In the genomic region with DNA sequence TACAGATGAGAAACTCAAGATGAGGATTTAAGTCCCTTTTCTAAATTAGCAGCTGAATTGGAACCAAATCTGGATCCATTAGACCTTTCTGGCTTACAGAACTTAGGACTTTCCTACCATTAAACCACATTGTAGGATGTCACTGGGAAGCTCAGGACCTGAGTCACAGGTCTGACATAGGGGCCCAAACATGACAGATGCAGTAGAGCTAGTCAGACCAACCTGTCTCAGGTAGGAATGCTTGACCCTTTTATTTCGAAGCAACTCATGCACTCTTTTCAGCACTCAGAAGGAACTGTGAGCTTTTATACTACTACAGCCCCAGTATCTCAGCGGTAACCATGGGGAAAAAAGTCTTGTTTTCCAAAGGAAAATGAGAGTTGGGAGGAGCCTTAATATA, we compare ENCODE assay signal across 6 cellular contexts. TPM values are rescaled to one million over a fixed set of nuclear protein-coding genes. Genes with fewer than 3 reads are reported as not detected.
DNase-seq lines count a peak whose midpoint lies in the region; ATAC-seq and TF ChIP-seq lines count a peak whose summit lies in the region.

No MANE protein-coding gene starts in this region.

- H3K36me3 ChIP-seq in mammary epithelial cell (ENCODE audit: insufficient read depth, low read length) (peaks cover 4% of the 10 kb centered on the region), rectal smooth muscle tissue (ENCODE audit: control insufficient read depth, insufficient read depth, low read length) (peaks cover 5% of the 10 kb centered on the region), H7 (replicated peaks; ENCODE audit: control insufficient read depth, insufficient read depth, low read length) (peaks cover 13% of the 10 kb centered on the region)

- H3K27me3 ChIP-seq in mammary epithelial cell (ENCODE audit: insufficient read depth, low read length) (no peaks in the 10 kb centered on the region), rectal smooth muscle tissue (ENCODE audit: control insufficient read depth, insufficient read depth, low read length) (no peaks in the 10 kb centered on the region), H7 (ENCODE audit: control insufficient read depth, insufficient read depth, low read length) (no peaks in the 10 kb centered on the region)

- peaks cover 2% of the 10 kb centered on the region for H4K20me1 ChIP-seq in mammary epithelial cell (ENCODE audit: insufficient read depth, low read length)

- no peak overlapping the region for H2AFZ ChIP-seq in mammary epithelial cell (ENCODE audit: low read depth, low read length)

- H3K9me3 ChIP-seq in mammary epithelial cell (replicated peaks; ENCODE audit: insufficient read depth, low read length), result no peaks in the 10 kb centered on the region

- dilution Hi-C loops in mammary epithelial cell (cut with HindIII; ENCODE audit: low sequenced_read_pairs), result no loop called here

- H3K79me2 ChIP-seq in mammary epithelial cell (ENCODE audit: insufficient read depth, low read length), result peaks cover 30% of the 10 kb centered on the region

- intact Hi-C loops in mammary epithelial cell (cut with micrococcal nuclease), result loop anchor here (1.0 to 10.0 kb wide), 2 partner anchors 187 to 646 kb away; no protein-coding TSS in a partner anchor

- ATAC-seq in HG03460 (IDR thresholded peaks at IDR 0.05; ENCODE audit: unreplicated experiment) (no peak), HG03457 (IDR thresholded peaks at IDR 0.05; ENCODE audit: unreplicated experiment) (no peak)

- H3K4me3 ChIP-seq in mammary epithelial cell (replicated peaks in 1 of 3; ENCODE audit: insufficient read depth in 1 of 3, low read depth in 2 of 3, low read length in 3 of 3), result no peak overlapping the region
- no peak overlapping the region for H3K4me3 ChIP-seq in rectal smooth muscle tissue (ENCODE audit: low read length)
- no peak overlapping the region for H3K4me3 ChIP-seq in H7 (ENCODE audit: insufficient read depth, low read depth, low read length)

- H3K27ac ChIP-seq in mammary epithelial cell (ENCODE audit: insufficient read depth, low read depth, low read length) (peak overlapping the region; percentile 69), rectal smooth muscle tissue (ENCODE audit: low read depth, low read length) (peak overlapping the region; percentile 7)

- BruUV-seq in mammary epithelial cell (replicated peaks; lab: Mats Ljungman, UMichigan), result no TSS peak

- no peak overlapping the region for H3K4me2 ChIP-seq in mammary epithelial cell (ENCODE audit: insufficient read depth, low read depth, low read length)

- in situ Hi-C loops in mammary epithelial cell (cut with MboI; ENCODE audit: low sequenced_read_pairs in 2 of 2), result no loop called here

- DNase-seq in M059J (ENCODE audit: low read depth) (peak; percentile 20), mammary epithelial cell (peak; percentile 58), H7 (no peak)

- CTCF ChIA-PET in mammary epithelial cell (lab: Charles Lee; ENCODE audit: low non-redundant PET), result interaction anchor here (1.3 kb wide), 1 partner anchor 187 kb away, joined by 6 read pairs; no protein-coding TSS in a partner anchor

- 47% methylated on average over 2 of the region's 2 CpGs for WGBS in mammary epithelial cell (ENCODE audit: low coverage, missing lambda C conversion rate)

- TF ChIP-seq CTCF in mammary epithelial cell (conservative IDR thresholded peaks at IDR 0.05 in 1 of 2, IDR thresholded peaks at IDR 0.05 in 1 of 2; ENCODE audit: extremely low read depth in 1 of 2, insufficient read depth in 1 of 2, low read depth in 1 of 2, low read length in 2 of 2), result no peak

- H3K9ac ChIP-seq in mammary epithelial cell (ENCODE audit: insufficient read depth, low read length) (peak overlapping the region; percentile 27), rectal smooth muscle tissue (ENCODE audit: low read length) (no peak overlapping the region)

- H3K4me1 ChIP-seq in mammary epithelial cell (ENCODE audit: insufficient read depth, low read length) (peaks cover 47% of the 10 kb centered on the region), rectal smooth muscle tissue (ENCODE audit: control insufficient read depth, insufficient read depth, low read length) (peaks cover 26% of the 10 kb centered on the region)

RNA-seq across cellular contexts. Expression of gene RAB24, which starts 2.5 kb away (rescaled TPM):
- 8.2 and 17.0 TPM in 2 replicates for total RNA-seq in M059J (2014; rRNA removed; shearing (Covaris generic))
- total RNA-seq in mammary epithelial cell, result 10 to 100 TPM; 10.3 to 21.4 TPM
- 17.4 TPM for polyA plus RNA-seq in mammary epithelial cell
- polyA minus RNA-seq in mammary epithelial cell, result not detected
- total RNA-seq in H7 (2014; rRNA removed; shearing (Covaris generic)), result 25.4 and 35.7 TPM in 2 replicates

RNA-seq across cellular contexts. Expression of gene PRELID1, which starts 2.6 kb away (rescaled TPM):
- total RNA-seq in M059J (2014; rRNA removed; shearing (Covaris generic)), result 238 and 249 TPM in 2 replicates
- total RNA-seq in mammary epithelial cell, result 100 to 1,000 TPM in 1 of 2 donors, 10 to 100 TPM in 1; 51.5 to 181 TPM
- 276 TPM for polyA plus RNA-seq in mammary epithelial cell
- polyA minus RNA-seq in mammary epithelial cell, result 144 TPM
- total RNA-seq in H7 (2014; rRNA removed; shearing (Covaris generic)), result 360 and 469 TPM in 2 replicates

RNA-seq across cellular contexts. Expression of gene MXD3, which starts 10.7 kb away (rescaled TPM):
- 29.7 and 36.1 TPM in 2 replicates for total RNA-seq in M059J (2014; rRNA removed; shearing (Covaris generic))
- total RNA-seq in mammary epithelial cell, result 10 to 100 TPM in 1 of 2 donors, under 1 TPM in 1; 0.83 to 10.7 TPM
- polyA plus RNA-seq in mammary epithelial cell, result 3.6 TPM
- polyA minus RNA-seq in mammary epithelial cell, result not detected
- 26.4 and 27.2 TPM in 2 replicates for total RNA-seq in H7 (2014; rRNA removed; shearing (Covaris generic))

RNA-seq across cellular contexts. Expression of gene LMAN2, which starts 50.5 kb away (rescaled TPM):
- total RNA-seq in M059J (2014; rRNA removed; shearing (Covaris generic)), result 443 and 538 TPM in 2 replicates
- total RNA-seq in mammary epithelial cell, result 100 to 1,000 TPM; 114 to 201 TPM
- polyA plus RNA-seq in mammary epithelial cell, result 222 TPM
- 285 TPM for polyA minus RNA-seq in mammary epithelial cell
- 221 and 225 TPM in 2 replicates for total RNA-seq in H7 (2014; rRNA removed; shearing (Covaris generic))

RNA-seq across cellular contexts. Expression of gene RGS14, which starts 56.8 kb away (rescaled TPM):
- total RNA-seq in M059J (2014; rRNA removed; shearing (Covaris generic)), result 9.8 and 11.5 TPM in 2 replicates
- total RNA-seq in mammary epithelial cell, result 10 to 100 TPM in 1 of 2 donors, 1 to 10 TPM in 1; 6.1 to 10.0 TPM
- 8.1 TPM for polyA plus RNA-seq in mammary epithelial cell
- polyA minus RNA-seq in mammary epithelial cell, result 48.7 TPM
- 31.0 and 32.4 TPM in 2 replicates for total RNA-seq in H7 (2014; rRNA removed; shearing (Covaris generic))
